Comparison of ENCODE assay signal across 32 cellular contexts in the genomic region with DNA sequence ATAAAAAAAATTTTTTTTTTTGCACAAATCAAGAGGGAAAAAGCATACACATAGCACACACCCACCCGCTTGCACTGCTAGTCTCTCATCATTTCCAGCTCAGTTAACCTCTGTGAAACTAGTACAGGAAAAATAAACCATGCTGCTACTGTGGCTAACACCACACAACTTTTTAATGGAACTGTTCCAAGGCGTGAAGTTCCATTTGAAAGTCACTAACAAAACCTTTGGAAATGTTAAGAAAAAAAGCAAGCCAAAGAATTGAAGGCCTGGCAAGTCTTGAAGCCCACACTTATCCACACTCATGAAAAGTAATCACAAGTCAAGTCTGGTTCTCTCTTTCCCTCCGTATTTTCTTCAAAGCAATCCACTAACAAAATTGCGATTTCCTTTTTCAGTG.
DNase-seq lines count a peak whose midpoint lies in the region; ATAC-seq, FAIRE-seq and TF ChIP-seq lines count a peak whose summit lies in the region.
"Had no signal": no experiment of that assay in that cellular context is flagged by ENCODE, and none has a peak within 500 bp of the region (broad histone marks: within the 10 kb centered on the region; RNA-seq: fewer than 3 reads in every experiment).

No MANE protein-coding gene starts in this region.

- no peak overlapping the region for H3K4me2 ChIP-seq in astrocyte (ENCODE audit: low read length)
- H3K4me2 ChIP-seq in fibroblast of lung (ENCODE audit: extremely low read depth, insufficient read depth, low read length), result no peak overlapping the region

- DNase-seq in A673 (ENCODE audit: low spot score) (no peak), astrocyte (ENCODE audit: low read depth) (peak; percentile 34), fibroblast of lung (ENCODE audit: low read depth in 2 of 2) (peak; percentile 37 to 43), midbrain (lab: John Stamatoyannopoulos, UW) (peak; percentile 16), H54 (ENCODE audit: insufficient read length, low spot score) (no peak)
- DNase-seq in stimulated activated naive B cell treated with anti-CD40 and anti-IgM and Interleukin-4, amounts not matched to agents 10 μg/mL and 1 μg/mL and 100 μg/mL, for 72 hours, result no peak
- no peak for DNase-seq in activated CD8-positive, alpha-beta memory T cell treated with anti-CD3 and anti-CD28 coated beads, Interleukin-2, amount 50 U/mL, for 4 hours
- DNase-seq in activated T-cell treated with anti-CD3 and anti-CD28 coated beads, Interleukin-2, amount 50 U/mL, for 48 hours, result no peak
- DNase-seq: ACHN; BE2C; CD8-positive, alpha-beta memory T cell; DMS 273 treated with DMSO at 0.1 percent for 48 hours; DMS79; EL; GDM1; GOT3; HCEC 1CT; Kasumi-1; NCI-H1092 treated with DMSO at 0.1 percent for 48 hours; NCI-H1436; NCI-H187; NCI-H2081 treated with DMSO at 0.1 percent for 48 hours; NCI-H2171; NCI-H774; Right ventricle myocardium superior; RPMI8226 had no signal

- H3K4me1 ChIP-seq in A673 (ENCODE audit: insufficient read depth, low read length, poor library complexity, severe bottlenecking), result peaks cover 65% of the 10 kb centered on the region
- peaks cover 8% of the 10 kb centered on the region for H3K4me1 ChIP-seq in astrocyte (ENCODE audit: insufficient read depth, low read length)
- H3K4me1 ChIP-seq in fibroblast of lung (ENCODE audit: control insufficient read depth, extremely low read depth, insufficient read depth, low read length), result peaks cover 6% of the 10 kb centered on the region

- H3K36me3 Mint-ChIP-seq in astrocyte (ENCODE audit: low read depth, unreplicated experiment), result no peaks in the 10 kb centered on the region
- H3K36me3 Mint-ChIP-seq in stimulated activated naive B cell treated with anti-CD40 and anti-IgM and Interleukin-4, amounts not matched to agents 10 μg/mL and 1 μg/mL and 100 μg/mL, for 72 hours, result peaks cover 1 to 3% of the 10 kb centered on the region in 2 donors
- H3K36me3 Mint-ChIP-seq: CD14-positive monocyte; CD8-positive, alpha-beta memory T cell had no signal

- no peaks in the 10 kb centered on the region for H4K20me1 ChIP-seq in astrocyte (ENCODE audit: insufficient read depth, low read length)
- no peaks in the 10 kb centered on the region for H4K20me1 ChIP-seq in fibroblast of lung (ENCODE audit: control insufficient read depth, extremely low read depth, insufficient read depth, low read length)

- POLR2A ChIA-PET in A673 (lab: Charles Lee; ENCODE audit: low non-redundant PET), result no interaction called here

- TF ChIP-seq CTCF in A673 (conservative IDR thresholded peaks at IDR 0.05; ENCODE audit: low read depth, low read length), result no peak
- TF ChIP-seq CTCF in astrocyte (IDR thresholded peaks at IDR 0.05; ENCODE audit: insufficient read depth, low read depth, low read length), result no peak
- TF ChIP-seq CTCF in fibroblast of lung (conservative IDR thresholded peaks at IDR 0.05 in 1 of 2, IDR thresholded peaks at IDR 0.05 in 1 of 2; ENCODE audit: low read depth in 1 of 2, low read length in 2 of 2), result no peak

- H3K27ac ChIP-seq in A673 (ENCODE audit: low read depth, low read length, poor library complexity, severe bottlenecking) (peak overlapping the region; percentile 55), astrocyte (ENCODE audit: low read depth, low read length) (no peak overlapping the region), fibroblast of lung (ENCODE audit: insufficient read depth, low read length) (no peak overlapping the region)
- H3K27ac ChIP-seq: 22Rv1, HL-60 had no signal

- H3K4me3 Mint-ChIP-seq in astrocyte (ENCODE audit: unreplicated experiment), result no peak overlapping the region
- no peak overlapping the region for H3K4me3 Mint-ChIP-seq in stimulated activated naive B cell treated with anti-CD40 and anti-IgM and Interleukin-4, amounts not matched to agents 10 μg/mL and 1 μg/mL and 100 μg/mL, for 72 hours
- H3K4me3 Mint-ChIP-seq: CD14-positive monocyte; CD8-positive, alpha-beta memory T cell had no signal

- BruUV-seq in A673 (replicated peaks; lab: Mats Ljungman, UMichigan), result no TSS peak

- H3K9me3 ChIP-seq in A673 (ENCODE audit: low read depth, low read length, poor library complexity, severe bottlenecking), result no peaks in the 10 kb centered on the region
- no peaks in the 10 kb centered on the region for H3K9me3 ChIP-seq in astrocyte (ENCODE audit: insufficient read depth, low read depth, low read length)
- no peaks in the 10 kb centered on the region for H3K9me3 ChIP-seq in fibroblast of lung (ENCODE audit: control insufficient read depth, insufficient read depth, low read depth, low read length)
- H3K9me3 ChIP-seq: BE2C had no signal

- H3K36me3 ChIP-seq in A673 (ENCODE audit: insufficient read depth, low read length, poor library complexity, severe bottlenecking) (no peaks in the 10 kb centered on the region), astrocyte (ENCODE audit: insufficient read depth, low read length) (no peaks in the 10 kb centered on the region), fibroblast of lung (ENCODE audit: control insufficient read depth, insufficient read depth, low read length) (no peaks in the 10 kb centered on the region)
- H3K36me3 ChIP-seq: BE2C had no signal

- H3K9me3 Mint-ChIP-seq in astrocyte (ENCODE audit: unreplicated experiment), result no peaks in the 10 kb centered on the region
- no peaks in the 10 kb centered on the region for H3K9me3 Mint-ChIP-seq in stimulated activated naive B cell treated with anti-CD40 and anti-IgM and Interleukin-4, amounts not matched to agents 10 μg/mL and 1 μg/mL and 100 μg/mL, for 72 hours
- H3K9me3 Mint-ChIP-seq: CD8-positive, alpha-beta memory T cell had no signal

- no peak overlapping the region for H3K9ac ChIP-seq in astrocyte (ENCODE audit: low read length)
- no peak overlapping the region for H3K9ac ChIP-seq in fibroblast of lung (ENCODE audit: insufficient read depth, low read length)

- intact Hi-C loops in A673 (cut with micrococcal nuclease; ENCODE audit: unreplicated experiment), result no loop called here

- no peak overlapping the region for H2AFZ ChIP-seq in astrocyte (ENCODE audit: low read depth, low read length)
- no peak overlapping the region for H2AFZ ChIP-seq in fibroblast of lung (ENCODE audit: low read length)

- H3K4me1 Mint-ChIP-seq in astrocyte (ENCODE audit: low read depth, unreplicated experiment), result peaks cover 10% of the 10 kb centered on the region
- H3K4me1 Mint-ChIP-seq in stimulated activated naive B cell treated with anti-CD40 and anti-IgM and Interleukin-4, amounts not matched to agents 10 μg/mL and 1 μg/mL and 100 μg/mL, for 72 hours, result no peaks in the 10 kb centered on the region
- H3K4me1 Mint-ChIP-seq: CD14-positive monocyte; CD8-positive, alpha-beta memory T cell had no signal

- no peak overlapping the region for H3K27ac Mint-ChIP-seq in astrocyte (ENCODE audit: unreplicated experiment)
- H3K27ac Mint-ChIP-seq in stimulated activated naive B cell treated with anti-CD40 and anti-IgM and Interleukin-4, amounts not matched to agents 10 μg/mL and 1 μg/mL and 100 μg/mL, for 72 hours, result no peak overlapping the region
- H3K27ac Mint-ChIP-seq: CD14-positive monocyte; CD8-positive, alpha-beta memory T cell had no signal

- H3K27me3 ChIP-seq in A673 (replicated peaks; ENCODE audit: insufficient read depth, low read depth, low read length, poor library complexity), result no peaks in the 10 kb centered on the region
- no peaks in the 10 kb centered on the region for H3K27me3 ChIP-seq in astrocyte (ENCODE audit: insufficient read depth, low read length)
- H3K27me3 ChIP-seq in fibroblast of lung (ENCODE audit: control insufficient read depth, insufficient read depth, low read length), result no peaks in the 10 kb centered on the region
- H3K27me3 ChIP-seq: BE2C had no signal

- CTCF ChIA-PET in A673 (lab: Charles Lee), result no interaction called here

- FAIRE-seq in astrocyte (lab: Jason Lieb, UNC) (no peak), H54 (lab: Jason Lieb, UNC) (no peak)
- FAIRE-seq: GM12891, HepG2, K562 had no signal

- ATAC-seq in stimulated activated naive B cell treated with anti-CD40 and anti-IgM and Interleukin-4, amounts not matched to agents 10 μg/mL and 1 μg/mL and 100 μg/mL, for 72 hours (replicated peaks), result no peak
- ATAC-seq: HepG2, K562 had no signal

- no peaks in the 10 kb centered on the region for H3K79me2 ChIP-seq in astrocyte (ENCODE audit: insufficient read depth, low read length)
- no peaks in the 10 kb centered on the region for H3K79me2 ChIP-seq in fibroblast of lung (ENCODE audit: control insufficient read depth, insufficient read depth, low read length)

- H3K4me3 ChIP-seq in A673 (ENCODE audit: low read depth, low read length, poor library complexity, severe bottlenecking), result no peak overlapping the region
- no peak overlapping the region for H3K4me3 ChIP-seq in astrocyte (ENCODE audit: insufficient read depth, low read depth, low read length)
- no peak overlapping the region for H3K4me3 ChIP-seq in fibroblast of lung (replicated peaks in 1 of 4; ENCODE audit: control extremely low read depth in 1 of 4, insufficient read depth in 1 of 4, low read depth in 3 of 4, low read length in 4 of 4)
- H3K4me3 ChIP-seq: K562 had no signal

- no peak for TF ChIP-seq POLR2A in H54 (IDR thresholded peaks at IDR 0.05; ENCODE audit: low read depth, low read length)

- no peaks in the 10 kb centered on the region for H3K27me3 Mint-ChIP-seq in astrocyte (ENCODE audit: low read depth, unreplicated experiment)
- H3K27me3 Mint-ChIP-seq in stimulated activated naive B cell treated with anti-CD40 and anti-IgM and Interleukin-4, amounts not matched to agents 10 μg/mL and 1 μg/mL and 100 μg/mL, for 72 hours, result no peaks in the 10 kb centered on the region

Comparison
In these comparisons a context has a peak if more than half of its experiments do, and no peak if none do; other contexts are left out.
1. DNase-seq: peak in astrocyte (single experiment), fibroblast of lung (2 of 2) and midbrain (single experiment); none in A673 (single experiment), stimulated activated naive B cell treated with anti-CD40 and anti-IgM and Interleukin-4, amounts not matched to agents 10 μg/mL and 1 μg/mL and 100 μg/mL, for 72 hours (single experiment), H54 (single experiment), activated CD8-positive, alpha-beta memory T cell treated with anti-CD3 and anti-CD28 coated beads, Interleukin-2, amount 50 U/mL, for 4 hours (single experiment) and activated T-cell treated with anti-CD3 and anti-CD28 coated beads, Interleukin-2, amount 50 U/mL, for 48 hours (0 of 2).